ENCODE assay signal across 22 cellular contexts in genomic region chr13:43193789-43194188, GRCh38.
DNase-seq lines count a peak whose midpoint lies in the region; ATAC-seq and TF ChIP-seq lines count a peak whose summit lies in the region.
"Had no signal": no experiment of that assay in that cellular context is flagged by ENCODE, and none has a peak within 500 bp of the region (broad histone marks: within the 10 kb centered on the region; RNA-seq: fewer than 3 reads in every experiment).

No MANE protein-coding gene starts in this region.

- no peak for DNase-seq in cardiac muscle cell (ENCODE audit: low read depth in 1 of 2, low spot score in 1 of 2)
- no peak for DNase-seq in heart left ventricle
- DNase-seq in RPMI8226, result peak; percentile 7
- DNase-seq in hepatocyte (ENCODE audit: low spot score), result no peak
- peak; percentile 24 for DNase-seq in testis
- no peak for DNase-seq in activated CD8-positive, alpha-beta T cell treated with anti-CD3 and anti-CD28 coated beads, Interleukin-2, amount 10 ng/mL, durations not matched to agents 7 days and 5 days
- DNase-seq in CD4-positive, alpha-beta memory T cell, result no peak
- DNase-seq: 8988T; ACHN; BE2C; C1 segment of cervical spinal cord; Caco-2; Calu3; CD4-positive, CD25-positive, alpha-beta regulatory T cell; CD8-positive, alpha-beta T cell; DND-41; EL; GDM1 had no signal

- no peaks in the 10 kb centered on the region for H3K9me2 ChIP-seq in hepatocyte (replicated peaks; ENCODE audit: insufficient read depth)

- 88 to 92% (median 91%) methylated on average over 10 of the region's 10 CpGs for WGBS in heart left ventricle, 4 donors
- 87% methylated on average over 10 of the region's 10 CpGs for WGBS in hepatocyte (ENCODE audit: low lambda C conversion rate, missing lambda C conversion rate)
- WGBS in testis, 2 donors, result 75 to 80% methylated on average over 10 of the region's 10 CpGs

- H3K4me3 Mint-ChIP-seq in activated CD8-positive, alpha-beta T cell treated with anti-CD3 and anti-CD28 coated beads, Interleukin-2, amount 10 ng/mL, durations not matched to agents 7 days and 5 days, result no peak overlapping the region
- H3K4me3 Mint-ChIP-seq in CD4-positive, alpha-beta memory T cell, result no peak overlapping the region
- H3K4me3 Mint-ChIP-seq: CD14-positive monocyte; CD4-positive, CD25-positive, alpha-beta regulatory T cell; CD8-positive, alpha-beta T cell had no signal

- peaks cover 62% of the 10 kb centered on the region for H3K4me1 ChIP-seq in cardiac muscle cell (ENCODE audit: low read depth)
- H3K4me1 ChIP-seq in heart left ventricle, result peaks cover 0 to 14% (median 0%) of the 10 kb centered on the region in 12 donors
- peaks cover 25% of the 10 kb centered on the region for H3K4me1 ChIP-seq in hepatocyte (ENCODE audit: insufficient read depth)
- H3K4me1 ChIP-seq in testis, result no peaks in the 10 kb centered on the region
- H3K4me1 ChIP-seq in CD4-positive, alpha-beta memory T cell (ENCODE audit: insufficient read depth, low read length), result no peaks in the 10 kb centered on the region
- H3K4me1 ChIP-seq: BLaER1 had no signal

- no peak overlapping the region for H3K27ac Mint-ChIP-seq in activated CD8-positive, alpha-beta T cell treated with anti-CD3 and anti-CD28 coated beads, Interleukin-2, amount 10 ng/mL, durations not matched to agents 7 days and 5 days
- no peak overlapping the region for H3K27ac Mint-ChIP-seq in CD4-positive, alpha-beta memory T cell
- H3K27ac Mint-ChIP-seq: CD14-positive monocyte; CD4-positive, CD25-positive, alpha-beta regulatory T cell; CD8-positive, alpha-beta T cell had no signal

- H3K27me3 ChIP-seq in cardiac muscle cell, result no peaks in the 10 kb centered on the region
- peaks cover 0 to 4% (median 0%) of the 10 kb centered on the region in 9 donors for H3K27me3 ChIP-seq in heart left ventricle
- H3K27me3 ChIP-seq in hepatocyte, result no peaks in the 10 kb centered on the region
- no peaks in the 10 kb centered on the region for H3K27me3 ChIP-seq in testis
- H3K27me3 ChIP-seq in CD4-positive, alpha-beta memory T cell (ENCODE audit: insufficient read depth, low read length), result no peaks in the 10 kb centered on the region
- H3K27me3 ChIP-seq: BE2C, BLaER1 had no signal

- no peaks in the 10 kb centered on the region for H3K79me2 ChIP-seq in hepatocyte

- intact Hi-C loops in heart left ventricle (cut with DNase I) (loop anchor here in 5 of 10 donors (5.0 to 10.0 kb wide), 3 partner anchors 591 to 614 kb away; partner anchors contain the start of gene ENOX1 (in 1 of the 5)), testis (cut with DNase I; ENCODE audit: low total_unique reads) (no loop called here)
- intact Hi-C loops in CD4-positive, alpha-beta memory T cell (cut with micrococcal nuclease), result no loop called here

- ATAC-seq in heart left ventricle, result no peak
- ATAC-seq in activated CD8-positive, alpha-beta T cell treated with anti-CD3 and anti-CD28 coated beads, Interleukin-2, amount 10 ng/mL, durations not matched to agents 7 days and 5 days, result no peak
- no peak for ATAC-seq in HG02970 (IDR thresholded peaks at IDR 0.05; ENCODE audit: low FRiP score, unreplicated experiment)
- ATAC-seq: CD8-positive, alpha-beta T cell; GM12878 had no signal

- H3K27ac ChIP-seq in cardiac muscle cell (peak overlapping the region; percentile 69), heart left ventricle (no peak overlapping the region), hepatocyte (peak overlapping the region; percentile 62), testis (no peak overlapping the region)
- no peak overlapping the region for H3K27ac ChIP-seq in CD4-positive, alpha-beta memory T cell (ENCODE audit: low read depth, low read length)
- H3K27ac ChIP-seq: BLaER1 had no signal

- H3K9me3 Mint-ChIP-seq in activated CD8-positive, alpha-beta T cell treated with anti-CD3 and anti-CD28 coated beads, Interleukin-2, amount 10 ng/mL, durations not matched to agents 7 days and 5 days (ENCODE audit: insufficient read depth), result no peaks in the 10 kb centered on the region
- H3K9me3 Mint-ChIP-seq in CD4-positive, alpha-beta memory T cell, result no peaks in the 10 kb centered on the region
- H3K9me3 Mint-ChIP-seq: CD14-positive monocyte; CD4-positive, CD25-positive, alpha-beta regulatory T cell; CD8-positive, alpha-beta T cell had no signal

- TF ChIP-seq CTCF in cardiac muscle cell (IDR thresholded peaks at IDR 0.05; ENCODE audit: low read depth, low read length) (no peak), heart left ventricle (IDR thresholded peaks at IDR 0.05) (no peak), hepatocyte (IDR thresholded peaks at IDR 0.05; ENCODE audit: poor library complexity) (no peak), testis (IDR thresholded peaks at IDR 0.05) (no peak)

- H3K4me2 ChIP-seq in hepatocyte, result no peak overlapping the region
- H3K4me2 ChIP-seq: BLaER1 had no signal

- POLR2A ChIA-PET in activated CD8-positive, alpha-beta T cell treated with anti-CD3 and anti-CD28 coated beads, Interleukin-2, amount 10 ng/mL, durations not matched to agents 7 days and 5 days (lab: Charles Lee), result no interaction called here
- POLR2A ChIA-PET in CD4-positive, alpha-beta memory T cell (lab: Charles Lee; ENCODE audit: partially characterized antibody), result interaction anchor here (0.6 kb wide), 1 partner anchor 1774 kb away, joined by 3 read pairs; no protein-coding TSS in a partner anchor

- H3K36me3 ChIP-seq in cardiac muscle cell (no peaks in the 10 kb centered on the region), heart left ventricle (no peaks in the 10 kb centered on the region), hepatocyte (replicated peaks; ENCODE audit: insufficient read depth, low read depth) (no peaks in the 10 kb centered on the region), testis (ENCODE audit: low read depth, missing control alignments) (no peaks in the 10 kb centered on the region)
- H3K36me3 ChIP-seq in CD4-positive, alpha-beta memory T cell (ENCODE audit: insufficient read depth, low read length), result no peaks in the 10 kb centered on the region
- H3K36me3 ChIP-seq: BE2C, BLaER1 had no signal

- TF ChIP-seq POLR2A in heart left ventricle (IDR thresholded peaks at IDR 0.05), result no peak
- TF ChIP-seq POLR2A in testis (IDR thresholded peaks at IDR 0.05), result no peak

- H3K36me3 Mint-ChIP-seq in activated CD8-positive, alpha-beta T cell treated with anti-CD3 and anti-CD28 coated beads, Interleukin-2, amount 10 ng/mL, durations not matched to agents 7 days and 5 days (ENCODE audit: low read depth), result no peaks in the 10 kb centered on the region
- H3K36me3 Mint-ChIP-seq in CD4-positive, alpha-beta memory T cell, result no peaks in the 10 kb centered on the region
- H3K36me3 Mint-ChIP-seq: CD14-positive monocyte; CD4-positive, CD25-positive, alpha-beta regulatory T cell; CD8-positive, alpha-beta T cell had no signal

- no peaks in the 10 kb centered on the region for H3K4me1 Mint-ChIP-seq in activated CD8-positive, alpha-beta T cell treated with anti-CD3 and anti-CD28 coated beads, Interleukin-2, amount 10 ng/mL, durations not matched to agents 7 days and 5 days (ENCODE audit: low read depth)
- H3K4me1 Mint-ChIP-seq in CD4-positive, alpha-beta memory T cell, result no peaks in the 10 kb centered on the region
- H3K4me1 Mint-ChIP-seq: CD14-positive monocyte; CD4-positive, CD25-positive, alpha-beta regulatory T cell had no signal

- CTCF ChIA-PET in activated CD8-positive, alpha-beta T cell treated with anti-CD3 and anti-CD28 coated beads, Interleukin-2, amount 10 ng/mL, durations not matched to agents 7 days and 5 days (lab: Charles Lee), result no interaction called here
- CTCF ChIA-PET in CD4-positive, alpha-beta memory T cell (lab: Charles Lee; ENCODE audit: partially characterized antibody), result no interaction called here

- H3K4me3 ChIP-seq in cardiac muscle cell (no peak overlapping the region), heart left ventricle (no peak overlapping the region), hepatocyte (no peak overlapping the region), testis (no peak overlapping the region)
- H3K4me3 ChIP-seq in CD4-positive, alpha-beta memory T cell (ENCODE audit: low read length in 2 of 2), result no peak overlapping the region
- H3K4me3 ChIP-seq: BLaER1, GM12878 had no signal

- H4K20me1 ChIP-seq in hepatocyte (ENCODE audit: insufficient read depth, poor library complexity, severe bottlenecking), result no peaks in the 10 kb centered on the region
- H4K20me1 ChIP-seq: BLaER1 had no signal

- peaks cover 8% of the 10 kb centered on the region for H3K27me3 Mint-ChIP-seq in activated CD8-positive, alpha-beta T cell treated with anti-CD3 and anti-CD28 coated beads, Interleukin-2, amount 10 ng/mL, durations not matched to agents 7 days and 5 days (ENCODE audit: low read depth)
- H3K27me3 Mint-ChIP-seq in CD4-positive, alpha-beta memory T cell, result peaks cover 7 to 8% of the 10 kb centered on the region in 2 donors

- no peak overlapping the region for H2AFZ ChIP-seq in hepatocyte

- no peaks in the 10 kb centered on the region for H3K9me3 ChIP-seq in cardiac muscle cell (ENCODE audit: low read depth)
- no peaks in the 10 kb centered on the region for H3K9me3 ChIP-seq in heart left ventricle
- no peaks in the 10 kb centered on the region for H3K9me3 ChIP-seq in hepatocyte (ENCODE audit: low read depth)
- no peaks in the 10 kb centered on the region for H3K9me3 ChIP-seq in testis
- no peaks in the 10 kb centered on the region for H3K9me3 ChIP-seq in CD4-positive, alpha-beta memory T cell (ENCODE audit: control insufficient read depth in 1 of 2, low read length in 2 of 2)
- H3K9me3 ChIP-seq: BE2C, BLaER1, Caco-2 had no signal

Comparison
In these comparisons a context has a peak if more than half of its experiments do, and no peak if none do; other contexts are left out.
1. H3K27ac ChIP-seq: peak in cardiac muscle cell (single experiment) and hepatocyte (single experiment); none in heart left ventricle (0 of 12), testis (0 of 2) and CD4-positive, alpha-beta memory T cell (single experiment).
2. DNase-seq: peak in RPMI8226 (single experiment) and testis (single experiment); none in cardiac muscle cell (0 of 2), heart left ventricle (0 of 5), hepatocyte (single experiment), activated CD8-positive, alpha-beta T cell treated with anti-CD3 and anti-CD28 coated beads, Interleukin-2, amount 10 ng/mL, durations not matched to agents 7 days and 5 days (single experiment) and CD4-positive, alpha-beta memory T cell (0 of 5).